35 cellular contexts compared by ENCODE assay signal in genomic region chr1:178621822-178622221, GRCh38.
"Had no signal": no experiment of that assay in that cellular context is flagged by ENCODE, and none has a peak within 500 bp of the region (broad histone marks: within the 10 kb centered on the region; RNA-seq: fewer than 3 reads in every experiment).

No MANE protein-coding gene starts in this region.

- H3K27ac Mint-ChIP-seq: activated CD4-positive, alpha-beta memory T cell treated with anti-CD3 and anti-CD28 coated beads for 36 hours; activated CD4-positive, alpha-beta T cell treated with anti-CD3 and anti-CD28 coated beads, Interleukin-2, amount 10 ng/mL, durations not matched to agents 24 days and 14 days; activated CD8-positive, alpha-beta T cell treated with anti-CD3 and anti-CD28 coated beads for 36 hours; activated naive CD4-positive, alpha-beta T cell treated with anti-CD3 and anti-CD28 coated beads, Interleukin-2, amount 10 ng/mL, durations not matched to agents 7 days and 5 days; activated naive CD4-positive, alpha-beta T cell treated with anti-CD3 and anti-CD28 coated beads, Interleukin-2, amount 50 U/mL, for 24 hours; activated naive CD8-positive, alpha-beta T cell; activated naive CD8-positive, alpha-beta T cell treated with anti-CD3 and anti-CD28 coated beads, Interleukin-2, amount 10 ng/mL, durations not matched to agents 7 days and 5 days; activated naive CD8-positive, alpha-beta T cell treated with anti-CD3 and anti-CD28 coated beads, Interleukin-2, amount 50 U/mL, for 24 hours; activated T-cell treated with anti-CD3 and anti-CD28 coated beads, Interleukin-2, amount 50 U/mL, for 72 hours; activated T-helper 1 cell treated with anti-CD3 and anti-CD28 coated beads, Interleukin-12 subunit alpha, Interleukin-12 subunit beta, Interleukin-2, Interleukin-4 antibody, amounts not matched to agents 30 ng/mL and 10 ng/mL and 1 ng/mL, durations not matched to agents 14 hours and 24 hours and 36 hours; activated T-helper 17 cell treated with anti-CD3 and anti-CD28 coated beads, Interleukin-2, amount 50 U/mL, for 72 hours; brain; T-helper 17 cell had no signal

- H3K27ac ChIP-seq: ascending aorta, cardiac muscle cell, VCaP had no signal

- H3K4me1 Mint-ChIP-seq: activated CD4-positive, alpha-beta T cell treated with anti-CD3 and anti-CD28 coated beads, Interleukin-2, amount 10 ng/mL, durations not matched to agents 24 days and 14 days; activated naive CD4-positive, alpha-beta T cell treated with anti-CD3 and anti-CD28 coated beads, Interleukin-2, amount 10 ng/mL, durations not matched to agents 7 days and 5 days; activated naive CD4-positive, alpha-beta T cell treated with anti-CD3 and anti-CD28 coated beads, Interleukin-2, amount 50 U/mL, for 24 hours; activated naive CD8-positive, alpha-beta T cell treated with anti-CD3 and anti-CD28 coated beads, Interleukin-2, amount 10 ng/mL, durations not matched to agents 7 days and 5 days; activated naive CD8-positive, alpha-beta T cell treated with anti-CD3 and anti-CD28 coated beads, Interleukin-2, amount 50 U/mL, for 24 hours; activated T-helper 17 cell treated with anti-CD3 and anti-CD28 coated beads, Interleukin-2, amount 50 U/mL, for 72 hours; brain; central memory CD8-positive, alpha-beta T cell; T-helper 17 cell had no signal

- H3K4me3 ChIP-seq: ascending aorta, cardiac muscle cell had no signal

- ATAC-seq: activated CD8-positive, alpha-beta T cell treated with anti-CD3 and anti-CD28 coated beads for 36 hours; activated naive CD8-positive, alpha-beta T cell treated with anti-CD3 and anti-CD28 coated beads, Interleukin-2, amount 50 U/mL, for 24 hours; activated T-cell treated with anti-CD3 and anti-CD28 coated beads, Interleukin-2, amount 50 U/mL, for 4 hours; activated T-cell treated with anti-CD3 and anti-CD28 coated beads, Interleukin-2, amount 50 U/mL, for 72 hours; activated T-helper 17 cell treated with anti-CD3 and anti-CD28 coated beads, Interleukin-2, amount 50 U/mL, for 72 hours; T-helper 17 cell had no signal

- H3K36me3 Mint-ChIP-seq: activated CD4-positive, alpha-beta memory T cell treated with anti-CD3 and anti-CD28 coated beads for 36 hours; activated naive CD4-positive, alpha-beta T cell treated with anti-CD3 and anti-CD28 coated beads, Interleukin-2, amount 10 ng/mL, durations not matched to agents 7 days and 5 days; activated naive CD4-positive, alpha-beta T cell treated with anti-CD3 and anti-CD28 coated beads, Interleukin-2, amount 50 U/mL, for 24 hours; activated naive CD8-positive, alpha-beta T cell; activated naive CD8-positive, alpha-beta T cell treated with anti-CD3 and anti-CD28 coated beads, Interleukin-2, amount 10 ng/mL, durations not matched to agents 7 days and 5 days had no signal

- FAIRE-seq: bronchial epithelial cell, TTC549 had no signal

- H3K4me3 Mint-ChIP-seq: activated B cell treated with CpG ODN at 0.5 μM for 24 hours; activated CD4-positive, alpha-beta memory T cell treated with anti-CD3 and anti-CD28 coated beads for 36 hours; activated CD4-positive, alpha-beta T cell treated with anti-CD3 and anti-CD28 coated beads, Interleukin-2, amount 10 ng/mL, durations not matched to agents 24 days and 14 days; activated CD8-positive, alpha-beta T cell treated with anti-CD3 and anti-CD28 coated beads for 36 hours; activated naive CD4-positive, alpha-beta T cell treated with anti-CD3 and anti-CD28 coated beads, Interleukin-2, amount 10 ng/mL, durations not matched to agents 7 days and 5 days; activated naive CD4-positive, alpha-beta T cell treated with anti-CD3 and anti-CD28 coated beads, Interleukin-2, amount 50 U/mL, for 24 hours; activated naive CD8-positive, alpha-beta T cell; activated naive CD8-positive, alpha-beta T cell treated with anti-CD3 and anti-CD28 coated beads, Interleukin-2, amount 10 ng/mL, durations not matched to agents 7 days and 5 days; activated naive CD8-positive, alpha-beta T cell treated with anti-CD3 and anti-CD28 coated beads, Interleukin-2, amount 50 U/mL, for 24 hours; activated T-cell treated with anti-CD3 and anti-CD28 coated beads, Interleukin-2, amount 50 U/mL, for 4 hours; activated T-cell treated with anti-CD3 and anti-CD28 coated beads, Interleukin-2, amount 50 U/mL, for 72 hours; activated T-helper 1 cell treated with anti-CD3 and anti-CD28 coated beads, Interleukin-12 subunit alpha, Interleukin-12 subunit beta, Interleukin-2, Interleukin-4 antibody, amounts not matched to agents 30 ng/mL and 10 ng/mL and 1 ng/mL, durations not matched to agents 14 hours and 24 hours and 36 hours; activated T-helper 17 cell treated with anti-CD3 and anti-CD28 coated beads, Interleukin-2, amount 50 U/mL, for 72 hours; brain; central memory CD8-positive, alpha-beta T cell; T-helper 17 cell had no signal

- H3K36me3 ChIP-seq: ascending aorta, cardiac muscle cell had no signal

- H3K27me3 ChIP-seq: ascending aorta, cardiac muscle cell had no signal

- H3K9me3 ChIP-seq: ascending aorta had no signal

- H3K9me3 Mint-ChIP-seq: activated B cell treated with CpG ODN at 0.5 μM for 24 hours; activated CD4-positive, alpha-beta T cell treated with anti-CD3 and anti-CD28 coated beads, Interleukin-2, amount 10 ng/mL, durations not matched to agents 24 days and 14 days; activated CD8-positive, alpha-beta T cell treated with anti-CD3 and anti-CD28 coated beads for 36 hours; activated naive CD4-positive, alpha-beta T cell treated with anti-CD3 and anti-CD28 coated beads, Interleukin-2, amount 10 ng/mL, durations not matched to agents 7 days and 5 days; activated naive CD4-positive, alpha-beta T cell treated with anti-CD3 and anti-CD28 coated beads, Interleukin-2, amount 50 U/mL, for 24 hours; activated T-cell treated with anti-CD3 and anti-CD28 coated beads, Interleukin-2, amount 50 U/mL, for 72 hours; activated T-helper 1 cell treated with anti-CD3 and anti-CD28 coated beads, Interleukin-12 subunit alpha, Interleukin-12 subunit beta, Interleukin-2, Interleukin-4 antibody, amounts not matched to agents 30 ng/mL and 10 ng/mL and 1 ng/mL, durations not matched to agents 14 hours and 24 hours and 36 hours; activated T-helper 17 cell treated with anti-CD3 and anti-CD28 coated beads, Interleukin-2, amount 50 U/mL, for 72 hours had no signal

- H3K27me3 Mint-ChIP-seq: activated B cell treated with CpG ODN at 0.5 μM for 24 hours; activated CD4-positive, alpha-beta memory T cell treated with anti-CD3 and anti-CD28 coated beads for 36 hours; activated naive CD8-positive, alpha-beta T cell treated with anti-CD3 and anti-CD28 coated beads, Interleukin-2, amount 50 U/mL, for 24 hours had no signal

- DNase-seq: activated B cell treated with CpG ODN at 0.5 μM for 24 hours; activated CD4-positive, alpha-beta memory T cell treated with anti-CD3 and anti-CD28 coated beads for 36 hours; activated CD4-positive, alpha-beta T cell treated with anti-CD3 and anti-CD28 coated beads for 4 hours; activated CD4-positive, alpha-beta T cell treated with anti-CD3 and anti-CD28 coated beads, Interleukin-2, amount 10 ng/mL, durations not matched to agents 24 days and 14 days; activated CD4-positive, alpha-beta T cell treated with anti-CD3 and anti-CD28 coated beads, Interleukin-2, amount 50 U/mL, for 1 hour; activated CD4-positive, alpha-beta T cell treated with anti-CD3 and anti-CD28 coated beads, Interleukin-2, amount 50 U/mL, for 4 hours; activated CD4-positive, CD25-positive, alpha-beta regulatory T cell treated with anti-CD3 and anti-CD28 coated beads, Interleukin-2, amount 50 U/mL, for 72 hours; activated CD8-positive, alpha-beta memory T cell treated with anti-CD3 and anti-CD28 coated beads, Interleukin-2, amount 50 U/mL, for 4 hours; activated CD8-positive, alpha-beta T cell treated with anti-CD3 and anti-CD28 coated beads for 36 hours; activated gamma-delta T cell; activated naive CD4-positive, alpha-beta T cell treated with anti-CD3 and anti-CD28 coated beads, Interleukin-2, amount 10 ng/mL, durations not matched to agents 7 days and 5 days; activated naive CD4-positive, alpha-beta T cell treated with Interleukin-2 at 50 U/mL for 16 hours; activated naive CD8-positive, alpha-beta T cell treated with anti-CD3 and anti-CD28 coated beads, Interleukin-2, amount 10 ng/mL, durations not matched to agents 7 days and 5 days; activated naive CD8-positive, alpha-beta T cell treated with anti-CD3 and anti-CD28 coated beads, Interleukin-2, amount 50 U/mL, for 24 hours; activated T-cell treated with anti-CD3 and anti-CD28 coated beads for 4 hours; activated T-cell treated with anti-CD3 and anti-CD28 coated beads, Interleukin-2, amount 50 U/mL, for 1 hour; activated T-cell treated with anti-CD3 and anti-CD28 coated beads, Interleukin-2, amount 50 U/mL, for 4 hours; activated T-cell treated with anti-CD3 and anti-CD28 coated beads, Interleukin-2, amount 50 U/mL, for 72 hours; amygdala; anterior cingulate cortex; caudate nucleus; cerebellar nuclear complex; T-helper 17 cell; T1000 had no signal

- H3K4me1 ChIP-seq: ascending aorta had no signal
